Comparison of ENCODE assay signal across 22 cellular contexts in the genomic region with DNA sequence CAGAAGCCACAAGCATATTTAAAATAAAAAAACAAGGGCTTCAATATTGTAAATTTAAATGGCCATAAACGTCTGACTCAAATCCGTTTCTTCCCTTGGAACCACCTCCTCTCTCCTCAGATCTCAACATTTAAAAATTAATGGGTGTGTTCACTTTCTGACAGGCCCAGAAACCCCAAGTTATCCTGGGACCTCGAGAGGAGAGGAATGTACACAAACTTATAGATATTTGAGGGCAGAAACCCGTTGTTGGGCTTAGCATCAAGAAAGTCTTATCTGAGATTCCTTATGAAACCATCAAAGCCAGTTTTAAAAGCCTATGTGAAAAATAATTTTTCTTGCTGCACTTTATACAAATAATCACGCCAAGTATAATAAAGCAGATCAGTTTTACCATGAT. TPM values are rescaled to one million over a fixed set of nuclear protein-coding genes. Genes with fewer than 3 reads are reported as not detected.
DNase-seq lines count a peak whose midpoint lies in the region; ATAC-seq and TF ChIP-seq lines count a peak whose summit lies in the region.
"Had no signal": no experiment of that assay in that cellular context is flagged by ENCODE, and none has a peak within 500 bp of the region (broad histone marks: within the 10 kb centered on the region; RNA-seq: fewer than 3 reads in every experiment).

No MANE protein-coding gene starts in this region.

- no peak for ATAC-seq in HG02840 (IDR thresholded peaks at IDR 0.05; ENCODE audit: low FRiP score, unreplicated experiment)
- ATAC-seq in GM21576 (IDR thresholded peaks at IDR 0.05; ENCODE audit: unreplicated experiment): no peak
- no peak for ATAC-seq in GM21737 (IDR thresholded peaks at IDR 0.05; ENCODE audit: unreplicated experiment)
- ATAC-seq: Right ventricle myocardium inferior had no signal

- no peak overlapping the region for H3K4me3 ChIP-seq in fibroblast of lung (replicated peaks in 1 of 4; ENCODE audit: control extremely low read depth in 1 of 4, insufficient read depth in 1 of 4, low read depth in 3 of 4, low read length in 4 of 4)
- H3K4me3 ChIP-seq in osteoblast (ENCODE audit: insufficient read depth, low read length): no peak overlapping the region
- H3K4me3 ChIP-seq: MG63, Peyer's patch, SK-N-MC had no signal

- H4K20me1 ChIP-seq in fibroblast of lung (ENCODE audit: control insufficient read depth, extremely low read depth, insufficient read depth, low read length): no peaks in the 10 kb centered on the region
- no peaks in the 10 kb centered on the region for H4K20me1 ChIP-seq in osteoblast (ENCODE audit: insufficient read depth, low read length)

- H3K4me3 Mint-ChIP-seq in HFFc6: peak overlapping the region; percentile 69
- H3K4me3 Mint-ChIP-seq: CD14-positive monocyte, H9 had no signal

- H3K36me3 ChIP-seq in fibroblast of lung (ENCODE audit: control insufficient read depth, insufficient read depth, low read length): no peaks in the 10 kb centered on the region
- no peaks in the 10 kb centered on the region for H3K36me3 ChIP-seq in osteoblast (ENCODE audit: insufficient read depth, low read length)
- H3K36me3 ChIP-seq: MG63, Peyer's patch had no signal

- peak overlapping the region; percentile 48 for H3K4me2 ChIP-seq in fibroblast of lung (ENCODE audit: extremely low read depth, insufficient read depth, low read length)
- peak overlapping the region; percentile 32 for H3K4me2 ChIP-seq in osteoblast (ENCODE audit: insufficient read depth, low read length)

- H3K27ac ChIP-seq in fibroblast of lung (ENCODE audit: insufficient read depth, low read length): peak overlapping the region; percentile 39
- peak overlapping the region; percentile 58 for H3K27ac ChIP-seq in osteoblast (ENCODE audit: low read depth, low read length)
- H3K27ac ChIP-seq: Peyer's patch, SK-N-MC had no signal

- peak overlapping the region; percentile 79 for H3K27ac Mint-ChIP-seq in HFFc6
- H3K27ac Mint-ChIP-seq: CD14-positive monocyte, H9 had no signal

- H3K27me3 ChIP-seq in fibroblast of lung (ENCODE audit: control insufficient read depth, insufficient read depth, low read length): no peaks in the 10 kb centered on the region
- no peaks in the 10 kb centered on the region for H3K27me3 ChIP-seq in osteoblast (ENCODE audit: insufficient read depth, low read length)
- H3K27me3 ChIP-seq: MG63, Peyer's patch had no signal

- DNase-seq in HFFc6 (no peak), fibroblast of lung (ENCODE audit: low read depth in 2 of 2) (peak in 1 of 2 donors; percentile 69), osteoblast (ENCODE audit: insufficient read length, low spot score, missing footprints) (no peak), NCI-H526 treated with DMSO at 0.1 percent for 48 hours (lab: John Stamatoyannopoulos, UW) (no peak)
- DNase-seq: ACHN, DMS79, H9, Kasumi-1, NCI-H1092, NCI-H1436 treated with DMSO at 0.1 percent for 48 hours, NCI-H2029 treated with DMSO at 0.1 percent for 48 hours, NCI-H2171, NCI-H446, NCI-H69, Peyer's patch had no signal

- peaks cover 55% of the 10 kb centered on the region for H3K4me1 Mint-ChIP-seq in HFFc6 (ENCODE audit: low read depth)

- TF ChIP-seq CTCF in HFFc6 (IDR thresholded peaks at IDR 0.05): no peak
- TF ChIP-seq CTCF in fibroblast of lung (conservative IDR thresholded peaks at IDR 0.05 in 1 of 2, IDR thresholded peaks at IDR 0.05 in 1 of 2; ENCODE audit: low read depth in 1 of 2, low read length in 2 of 2): no peak
- TF ChIP-seq CTCF in osteoblast (IDR thresholded peaks at IDR 0.05; ENCODE audit: extremely low read depth, low read depth, low read length): no peak

- H3K79me2 ChIP-seq in fibroblast of lung (ENCODE audit: control insufficient read depth, insufficient read depth, low read length) (peaks cover 2% of the 10 kb centered on the region), osteoblast (ENCODE audit: insufficient read depth, low read length) (no peaks in the 10 kb centered on the region)

- H3K9me3 Mint-ChIP-seq in HFFc6: no peaks in the 10 kb centered on the region
- H3K9me3 Mint-ChIP-seq: H9 had no signal

- no peak overlapping the region for H2AFZ ChIP-seq in fibroblast of lung (ENCODE audit: low read length)
- no peak overlapping the region for H2AFZ ChIP-seq in osteoblast (ENCODE audit: low read length)

- peaks cover 9% of the 10 kb centered on the region for H3K4me1 ChIP-seq in fibroblast of lung (ENCODE audit: control insufficient read depth, extremely low read depth, insufficient read depth, low read length)
- peaks cover 11% of the 10 kb centered on the region for H3K4me1 ChIP-seq in osteoblast (ENCODE audit: insufficient read depth, low read length)
- H3K4me1 ChIP-seq: Peyer's patch had no signal

- H3K36me3 Mint-ChIP-seq in HFFc6 (ENCODE audit: low read depth): no peaks in the 10 kb centered on the region
- H3K36me3 Mint-ChIP-seq: CD14-positive monocyte had no signal

- H3K9me3 ChIP-seq in fibroblast of lung (ENCODE audit: control insufficient read depth, insufficient read depth, low read depth, low read length) (no peaks in the 10 kb centered on the region), osteoblast (ENCODE audit: low read depth, low read length) (no peaks in the 10 kb centered on the region)
- H3K9me3 ChIP-seq: MG63, Peyer's patch had no signal

- H3K27me3 Mint-ChIP-seq in HFFc6 (ENCODE audit: insufficient read depth): no peaks in the 10 kb centered on the region

- no peak overlapping the region for H3K9ac ChIP-seq in fibroblast of lung (ENCODE audit: insufficient read depth, low read length)

RNA-seq across cellular contexts. Expression of a gene that starts 29.2 kb away (rescaled TPM):
- total RNA-seq in HFFc6 (2021; fragmentation: NEBNext Ultra II Directional; extraction: Animal tissue kit (Norgen Biotek cat#: 25700)): 10 to 100 TPM; 23.1 to 27.5 (median 24.7) TPM
- total RNA-seq in fibroblast of lung (36.5 and 43.8 TPM in 2 replicates), osteoblast (13.8 and 17.4 TPM in 2 replicates)
- 21.7 and 37.3 TPM in 2 replicates for polyA plus RNA-seq in fibroblast of lung
- polyA plus RNA-seq in fibroblast of lung (2012): 15.5 and 21.4 TPM in 2 replicates
- polyA minus RNA-seq in fibroblast of lung (ENCODE audit: low replicate concordance): 5.7 and 18.6 TPM in 2 replicates
